Comparison of ENCODE assay signal across 8 cellular contexts in the genomic region with DNA sequence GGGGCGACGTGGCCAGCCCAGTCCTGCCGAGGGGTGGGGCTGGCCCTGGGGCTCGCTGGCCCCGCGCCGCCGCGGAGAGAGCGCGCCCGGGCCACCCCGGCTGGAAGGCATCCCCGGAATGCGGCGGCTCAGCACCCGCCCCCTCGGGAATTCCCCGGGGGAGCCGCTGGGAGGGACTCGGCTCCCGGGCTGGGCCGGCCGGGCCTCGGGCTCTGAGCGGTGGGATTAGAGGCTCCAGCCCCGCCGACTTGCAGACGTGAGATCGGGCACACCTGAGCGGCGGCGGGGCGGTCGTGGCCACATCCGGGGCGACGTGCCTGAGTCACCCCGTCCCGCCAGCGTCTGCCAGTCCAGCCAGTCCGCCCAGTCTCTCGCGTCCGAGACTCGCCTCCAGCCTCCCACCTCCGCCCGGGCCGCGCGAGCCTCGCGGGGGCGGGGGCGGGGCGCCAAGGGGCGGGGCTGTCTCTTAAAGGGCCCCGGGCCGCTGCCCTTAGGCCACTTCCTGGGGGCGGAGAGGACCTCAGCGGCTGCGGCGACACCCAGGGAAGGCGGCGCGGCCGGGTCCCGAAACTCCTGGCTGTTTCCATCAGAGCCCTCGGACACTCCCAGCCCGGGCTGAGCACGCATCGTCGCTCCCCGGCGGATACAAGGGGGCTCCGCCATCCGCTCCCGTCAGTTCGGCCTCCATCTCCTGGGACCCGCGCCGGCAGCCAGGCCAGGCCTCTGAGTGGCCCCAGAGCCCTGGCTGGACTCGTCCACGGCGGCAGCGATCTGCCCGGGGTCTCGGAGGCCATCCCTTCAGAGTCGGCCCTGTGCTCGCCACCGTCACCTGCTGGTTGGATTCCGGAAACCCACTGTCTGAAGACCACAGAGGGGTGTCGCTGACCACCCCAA. TPM values are rescaled to one million over a fixed set of nuclear protein-coding genes. Genes with fewer than 3 reads are reported as not detected.
DNase-seq lines count a peak whose midpoint lies in the region; ATAC-seq and TF ChIP-seq lines count a peak whose summit lies in the region.

Gene KCTD11 (plus strand): TSS at position 498 of the 894 bp plus-strand sequence.

- intact Hi-C loops in Panc1 (cut with micrococcal nuclease; ENCODE audit: unreplicated experiment) = loop anchor here (10.0 kb wide), 1 partner anchor 83 kb away; the partner anchor contains the start of genes FGF11 and TMEM102

- ATAC-seq in HG03175 (IDR thresholded peaks at IDR 0.05; ENCODE audit: unreplicated experiment) (peak; percentile 70), Panc1 (peak; percentile 75)
- peak; percentile 91 to 93 for ATAC-seq in natural killer cell treated with Interleukin-12 subunit alpha and Interleukin-12 subunit beta and Interleukin-15 and Interleukin-18, amount 100 ng/mL, for 72 hours

- H3K4me1 Mint-ChIP-seq in natural killer cell treated with Interleukin-12 subunit alpha and Interleukin-12 subunit beta and Interleukin-15 and Interleukin-18, amount 100 ng/mL, for 72 hours (ENCODE audit: low read depth in 2 of 2) = peaks cover 17 to 41% of the 10 kb centered on the region in 2 donors

- TSS peak; percentile 83 for BruUV-seq in Panc1 (replicated peaks; lab: Mats Ljungman, UMichigan)

- H3K27me3 ChIP-seq in Panc1 (ENCODE audit: control insufficient read depth, insufficient read depth, low read length) (no peaks in the 10 kb centered on the region), stomach smooth muscle (ENCODE audit: control insufficient read depth in 1 of 2, insufficient read depth in 2 of 2, low read length in 2 of 2) (peaks cover 0 to 3% of the 10 kb centered on the region in 2 donors)

- peak within 1 kb of the TSS; percentile 84 to 91 for H3K27ac Mint-ChIP-seq in natural killer cell treated with Interleukin-12 subunit alpha and Interleukin-12 subunit beta and Interleukin-15 and Interleukin-18, amount 100 ng/mL, for 72 hours

- H3K4me1 ChIP-seq in Panc1 (ENCODE audit: control insufficient read depth, insufficient read depth, low read length) (peaks cover 9% of the 10 kb centered on the region), stomach smooth muscle (ENCODE audit: control insufficient read depth, insufficient read depth, low read length) (peaks cover 56% of the 10 kb centered on the region)

- peak; percentile 67 for TF ChIP-seq POLR2A in GM18951 (IDR thresholded peaks at IDR 0.05; ENCODE audit: extremely low read depth, insufficient read depth, insufficient read length)

- CTCF ChIA-PET in Panc1 (lab: Charles Lee) = interaction anchor here (0.6 kb wide), 1 partner anchor 134 kb away, joined by 3 read pairs; no protein-coding TSS in a partner anchor

- H3K4me3 ChIP-seq in Panc1 (ENCODE audit: low read depth in 2 of 2, low read length in 2 of 2) (peak within 1 kb of the TSS; percentile 69 to 78), fibroblast of pulmonary artery (replicated peaks; ENCODE audit: low read depth, low read length) (peak within 1 kb of the TSS; percentile 77), stomach smooth muscle (ENCODE audit: low read length in 2 of 2) (peak within 1 kb of the TSS; percentile 87 to 90)

- POLR2A ChIA-PET in Panc1 (lab: Charles Lee) = interaction anchor here (0.6 kb wide), 1 partner anchor 104 kb away, joined by 12 read pairs; no protein-coding TSS in a partner anchor

- TF ChIP-seq CTCF in Panc1 (IDR thresholded peaks at IDR 0.05) (peak; percentile 86), fibroblast of pulmonary artery (IDR thresholded peaks at IDR 0.05; ENCODE audit: low read length, missing control alignments) (peak; percentile 57)

- H3K36me3 Mint-ChIP-seq in natural killer cell treated with Interleukin-12 subunit alpha and Interleukin-12 subunit beta and Interleukin-15 and Interleukin-18, amount 100 ng/mL, for 72 hours = no peaks in the 10 kb centered on the region

- peak within 1 kb of the TSS; percentile 95 for H3K4me3 Mint-ChIP-seq in natural killer cell treated with Interleukin-12 subunit alpha and Interleukin-12 subunit beta and Interleukin-15 and Interleukin-18, amount 100 ng/mL, for 72 hours

- in situ Hi-C loops in GM18951 (cut with MboI; ENCODE audit: low sequenced_read_pairs, unreplicated experiment) = no loop called here
- in situ Hi-C loops in Panc1 (cut with HindIII; ENCODE audit: low pct_unique_long_range_greater_than_20kb, low sequenced_read_pairs) = no loop called here

- H3K9ac ChIP-seq in stomach smooth muscle (ENCODE audit: low read length in 2 of 2) = peak within 1 kb of the TSS; percentile 85 to 88

- H3K9me3 Mint-ChIP-seq in natural killer cell treated with Interleukin-12 subunit alpha and Interleukin-12 subunit beta and Interleukin-15 and Interleukin-18, amount 100 ng/mL, for 72 hours = no peaks in the 10 kb centered on the region

- H3K36me3 ChIP-seq in Panc1 (ENCODE audit: control insufficient read depth, insufficient read depth, low read length) (no peaks in the 10 kb centered on the region; the same call in 1 of the 2 replicates), stomach smooth muscle (ENCODE audit: control insufficient read depth in 2 of 2, insufficient read depth in 2 of 2, low read length in 2 of 2) (no peaks in the 10 kb centered on the region)

- no peaks in the 10 kb centered on the region for H3K27me3 Mint-ChIP-seq in natural killer cell treated with Interleukin-12 subunit alpha and Interleukin-12 subunit beta and Interleukin-15 and Interleukin-18, amount 100 ng/mL, for 72 hours

- H3K27ac ChIP-seq in Panc1 (ENCODE audit: low read length) (peak within 1 kb of the TSS; percentile 92), stomach smooth muscle (ENCODE audit: low read length) (peak within 1 kb of the TSS; percentile 96)

- DNase-seq in AG08395 (ENCODE audit: low spot score) (peak; percentile 96), Panc1 (ENCODE audit: low read depth, low spot score) (no peak), fibroblast of pulmonary artery (ENCODE audit: low read depth) (peak; percentile 88)
- DNase-seq in activated T-helper 9 cell treated with anti-CD3 and anti-CD28 coated beads, Interleukin-2, amount 50 U/mL, for 16 hours (ENCODE audit: low read depth) = peak; percentile 68
- DNase-seq in natural killer cell treated with Interleukin-12 subunit alpha and Interleukin-12 subunit beta and Interleukin-15 and Interleukin-18, amount 100 ng/mL, for 72 hours (ENCODE audit: low spot score) = peak; percentile 94

- no peaks in the 10 kb centered on the region for H3K9me3 ChIP-seq in Panc1 (ENCODE audit: control insufficient read depth, insufficient read depth, low read depth, low read length)
- H3K9me3 ChIP-seq in stomach smooth muscle (ENCODE audit: control insufficient read depth in 2 of 2, low read length in 2 of 2) = no peaks in the 10 kb centered on the region

RNA-seq across cellular contexts. Expression of gene KCTD11, which starts in this region (rescaled TPM):
- total RNA-seq in Panc1 (2021; ENCODE audit: unreplicated experiment) = 11.0 TPM
- 10.9 TPM for polyA plus RNA-seq in Panc1 (2012; ENCODE audit: insufficient read length)
- 10 to 100 TPM in 1 of 2 donors, 1 to 10 TPM in 1; 6.7 to 13.0 TPM for total RNA-seq in natural killer cell treated with Interleukin-12 subunit alpha and Interleukin-12 subunit beta and Interleukin-15 and Interleukin-18, amount 100 ng/mL, for 72 hours
